Comparison of ENCODE assay signal across 19 cellular contexts in the genomic region with DNA sequence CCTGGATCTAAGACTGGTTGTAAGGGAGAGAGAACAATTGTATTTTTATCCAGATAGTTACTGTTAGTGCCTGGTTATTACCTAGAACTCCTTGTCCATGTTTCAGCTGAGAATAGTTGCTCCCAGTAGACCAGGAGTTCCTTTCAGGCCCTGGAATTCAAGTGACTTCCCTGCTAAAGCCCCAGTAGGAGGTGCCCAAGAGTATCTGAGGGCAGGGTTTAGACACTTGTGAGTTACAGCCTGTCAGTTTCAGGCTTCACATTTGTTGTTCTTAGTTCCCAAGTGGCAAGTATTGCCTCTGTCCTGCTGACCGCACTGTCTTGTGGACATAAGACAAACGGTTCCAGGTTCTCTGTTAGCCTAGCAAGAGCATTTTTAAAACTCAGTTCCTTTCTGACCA.
DNase-seq lines count a peak whose midpoint lies in the region; ATAC-seq and TF ChIP-seq lines count a peak whose summit lies in the region.
"Had no signal": no experiment of that assay in that cellular context is flagged by ENCODE, and none has a peak within 500 bp of the region (broad histone marks: within the 10 kb centered on the region; RNA-seq: fewer than 3 reads in every experiment).

No MANE protein-coding gene starts in this region.

- in situ Hi-C loops in brain microvascular endothelial cell (cut with HindIII; ENCODE audit: low pct_ligation_motif_present, low sequenced_read_pairs): no loop called here

- H3K27me3 ChIP-seq in brain microvascular endothelial cell (replicated peaks): no peaks in the 10 kb centered on the region
- H3K27me3 ChIP-seq: vagina had no signal

- ATAC-seq in left colon (peak; percentile 69), HG03571 (IDR thresholded peaks at IDR 0.05; ENCODE audit: unreplicated experiment) (no peak)
- ATAC-seq: CD8-positive, alpha-beta T cell had no signal

- TF ChIP-seq CTCF in C4-2B (conservative IDR thresholded peaks at IDR 0.05) (peak; percentile 33), brain microvascular endothelial cell (IDR thresholded peaks at IDR 0.05; ENCODE audit: low read depth, low read length, missing control alignments) (peak; percentile 18)

- no peaks in the 10 kb centered on the region for H3K36me3 ChIP-seq in brain microvascular endothelial cell (replicated peaks)
- H3K36me3 ChIP-seq: vagina had no signal

- intact Hi-C loops in left colon (cut with DNase I, micrococcal nuclease): no loop called here

- peak; percentile 4 for DNase-seq in HT1080 (ENCODE audit: low read depth)
- DNase-seq in brain microvascular endothelial cell: no peak
- peak in 1 of 2 donors; percentile 4 for DNase-seq in left colon
- DNase-seq in NCI-H1105 (lab: John Stamatoyannopoulos, UW): no peak
- DNase-seq in SIG-M5 (lab: John Stamatoyannopoulos, UW): no peak
- no peak for DNase-seq in NCI-H226
- DNase-seq: activated CD4-positive, alpha-beta T cell treated with anti-CD3 and anti-CD28 coated beads, Interleukin-2, amount 10 ng/mL, durations not matched to agents 7 days and 5 days; activated gamma-delta T cell treated with Interleukin-2 at 50 U/mL for 16 hours; amniotic stem cell; caudate nucleus; CD8-positive, alpha-beta T cell; DND-41; GM23248; NCI-H1436 treated with DMSO at 0.1 percent for 48 hours; NK-92 treated with Interleukin-12 subunit alpha and Interleukin-12 subunit beta, amount 100 ng/mL, for 24 hours had no signal

- H3K4me3 ChIP-seq in brain microvascular endothelial cell (ENCODE audit: low read depth, low read length): no peak overlapping the region
- H3K4me3 ChIP-seq: GM23248, vagina had no signal

- H3K27ac ChIP-seq in C4-2B: no peak overlapping the region
- H3K27ac ChIP-seq in brain microvascular endothelial cell: no peak overlapping the region
- H3K27ac ChIP-seq: GM23248, RWPE1, vagina had no signal
